27 cellular contexts compared by ENCODE assay signal in the genomic region with DNA sequence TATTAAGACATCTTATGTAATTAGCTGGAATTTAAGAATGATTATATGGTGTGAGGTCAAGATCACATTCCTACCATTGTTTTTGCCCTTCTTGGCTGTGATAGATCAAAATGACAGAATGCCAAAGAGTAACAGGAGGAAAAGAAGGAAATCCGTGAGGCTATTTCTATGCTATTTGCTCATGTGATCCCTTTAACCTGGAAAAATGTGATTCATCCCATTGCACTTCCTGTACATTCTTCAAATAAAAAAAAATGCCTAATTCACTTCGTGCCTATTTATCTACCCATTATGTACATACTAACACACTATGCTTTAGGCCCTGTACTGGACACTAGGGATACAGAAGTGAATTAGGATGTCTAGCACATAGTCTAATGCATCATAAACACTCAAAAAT.
DNase-seq lines count a peak whose midpoint lies in the region; ATAC-seq, FAIRE-seq and TF ChIP-seq lines count a peak whose summit lies in the region.
"Had no signal": no experiment of that assay in that cellular context is flagged by ENCODE, and none has a peak within 500 bp of the region (broad histone marks: within the 10 kb centered on the region; RNA-seq: fewer than 3 reads in every experiment).

No MANE protein-coding gene starts in this region.

- H3K4me2 ChIP-seq in astrocyte (ENCODE audit: low read length) = no peak overlapping the region

- H3K27ac ChIP-seq in ACC112 (ENCODE audit: low read depth, low read length) (peak overlapping the region; percentile 83), astrocyte (ENCODE audit: low read depth, low read length) (peak overlapping the region; percentile 41), foreskin keratinocyte (no peak overlapping the region)
- H3K27ac ChIP-seq: C4-2B, colonic mucosa, ovary, suprapubic skin had no signal

- no peak overlapping the region for H3K9ac ChIP-seq in astrocyte (ENCODE audit: low read length)

- no peak overlapping the region for H3K4me3 ChIP-seq in ACC112 (ENCODE audit: low read depth, low read length)
- H3K4me3 ChIP-seq in astrocyte (ENCODE audit: insufficient read depth, low read depth, low read length) = no peak overlapping the region
- H3K4me3 ChIP-seq: colonic mucosa, HAP-1, ovary, suprapubic skin had no signal

- peak; percentile 36 for ATAC-seq in foreskin keratinocyte
- ATAC-seq in GM21528 (IDR thresholded peaks at IDR 0.05; ENCODE audit: low FRiP score, unreplicated experiment) = no peak
- ATAC-seq: naive thymus-derived CD4-positive, alpha-beta T cell; sciatic nerve had no signal

- H4K20me1 ChIP-seq in astrocyte (ENCODE audit: insufficient read depth, low read length) = no peaks in the 10 kb centered on the region

- H3K4me1 ChIP-seq in ACC112 (ENCODE audit: control insufficient read depth, insufficient read depth, low read length, unreplicated experiment) = peaks cover 73% of the 10 kb centered on the region
- peaks cover 15% of the 10 kb centered on the region for H3K4me1 ChIP-seq in astrocyte (ENCODE audit: insufficient read depth, low read length)
- H3K4me1 ChIP-seq in foreskin keratinocyte = peaks cover 15% of the 10 kb centered on the region
- H3K4me1 ChIP-seq: colonic mucosa, HAP-1, suprapubic skin had no signal

- FAIRE-seq in astrocyte (lab: Jason Lieb, UNC) = peak; percentile 90
- FAIRE-seq: GM12892 had no signal

- DNase-seq in HS-5 (ENCODE audit: low read depth) (peak; percentile 68), astrocyte (ENCODE audit: low read depth) (peak; percentile 73), foreskin keratinocyte (peak in 1 of 2 donors; percentile 59), DMS79 (lab: John Stamatoyannopoulos, UW) (no peak), CD1c-positive myeloid dendritic cell (ENCODE audit: extremely low spot score) (no peak)
- no peak for DNase-seq in activated naive CD4-positive, alpha-beta T cell treated with anti-CD3 and anti-CD28 coated beads, Interleukin-2, amount 50 U/mL, for 16 hours
- DNase-seq: ACHN; activated CD8-positive, alpha-beta memory T cell treated with anti-CD3 and anti-CD28 coated beads for 24 hours; activated naive CD4-positive, alpha-beta T cell treated with anti-CD3 and anti-CD28 coated beads for 36 hours; activated T-cell treated with anti-CD3 and anti-CD28 coated beads, Interleukin-2, amount 50 U/mL, for 48 hours; anterior cingulate cortex; colonic mucosa; DMS 273 treated with DMSO at 0.1 percent for 48 hours; endodermal cell; mesendoderm; naive thymus-derived CD4-positive, alpha-beta T cell; NCI-H1417; NCI-H2107; NCI-H510A treated with DMSO at 0.1 percent for 48 hours; ovary had no signal

- H3K4me1 Mint-ChIP-seq in astrocyte (ENCODE audit: low read depth, unreplicated experiment) = peaks cover 48% of the 10 kb centered on the region
- H3K4me1 Mint-ChIP-seq: endodermal cell; naive thymus-derived CD4-positive, alpha-beta T cell had no signal

- H2AFZ ChIP-seq in ACC112 (ENCODE audit: low read length, unreplicated experiment) (no peak overlapping the region), astrocyte (ENCODE audit: low read depth, low read length) (no peak overlapping the region)

- TF ChIP-seq CTCF in astrocyte (IDR thresholded peaks at IDR 0.05; ENCODE audit: insufficient read depth, low read depth, low read length) = no peak
- no peak for TF ChIP-seq CTCF in foreskin keratinocyte (conservative IDR thresholded peaks at IDR 0.05)

- no peaks in the 10 kb centered on the region for H3K36me3 Mint-ChIP-seq in astrocyte (ENCODE audit: low read depth, unreplicated experiment)
- H3K36me3 Mint-ChIP-seq: naive thymus-derived CD4-positive, alpha-beta T cell had no signal

- no peaks in the 10 kb centered on the region for H3K9me3 ChIP-seq in astrocyte (ENCODE audit: insufficient read depth, low read depth, low read length)
- H3K9me3 ChIP-seq: colonic mucosa, HAP-1, ovary, suprapubic skin had no signal

- no peaks in the 10 kb centered on the region for H3K27me3 Mint-ChIP-seq in astrocyte (ENCODE audit: low read depth, unreplicated experiment)

- no peaks in the 10 kb centered on the region for H3K9me3 Mint-ChIP-seq in astrocyte (ENCODE audit: unreplicated experiment)
- H3K9me3 Mint-ChIP-seq: endodermal cell had no signal

- H3K79me2 ChIP-seq in ACC112 (ENCODE audit: control insufficient read depth, insufficient read depth, low read length, unreplicated experiment) (no peaks in the 10 kb centered on the region), astrocyte (ENCODE audit: insufficient read depth, low read length) (no peaks in the 10 kb centered on the region)

- H3K27me3 ChIP-seq in ACC112 (ENCODE audit: insufficient read depth, low read length) = no peaks in the 10 kb centered on the region
- no peaks in the 10 kb centered on the region for H3K27me3 ChIP-seq in astrocyte (ENCODE audit: insufficient read depth, low read length)
- no peaks in the 10 kb centered on the region for H3K27me3 ChIP-seq in foreskin keratinocyte
- H3K27me3 ChIP-seq: colonic mucosa, ovary, suprapubic skin had no signal

- no peaks in the 10 kb centered on the region for H3K36me3 ChIP-seq in ACC112 (ENCODE audit: insufficient read depth, low read length)
- H3K36me3 ChIP-seq in astrocyte (ENCODE audit: insufficient read depth, low read length) = no peaks in the 10 kb centered on the region
- H3K36me3 ChIP-seq: colonic mucosa, HAP-1, ovary, suprapubic skin had no signal

- no peak overlapping the region for H3K27ac Mint-ChIP-seq in astrocyte (ENCODE audit: unreplicated experiment)
- H3K27ac Mint-ChIP-seq: activated naive CD4-positive, alpha-beta T cell treated with anti-CD3 and anti-CD28 coated beads for 36 hours; endodermal cell; naive thymus-derived CD4-positive, alpha-beta T cell had no signal

- H3K4me3 Mint-ChIP-seq in astrocyte (ENCODE audit: unreplicated experiment) = peak overlapping the region; percentile 11
- H3K4me3 Mint-ChIP-seq: activated naive CD4-positive, alpha-beta T cell treated with anti-CD3 and anti-CD28 coated beads for 36 hours; endodermal cell; naive thymus-derived CD4-positive, alpha-beta T cell had no signal

Comparison
In these comparisons a context has a peak if more than half of its experiments do, and no peak if none do; other contexts are left out.
1. DNase-seq: peak in HS-5 (single experiment) and astrocyte (single experiment); none in DMS79 (single experiment), activated naive CD4-positive, alpha-beta T cell treated with anti-CD3 and anti-CD28 coated beads, Interleukin-2, amount 50 U/mL, for 16 hours (single experiment) and CD1c-positive myeloid dendritic cell (single experiment).